ENCODE assay signal across 26 cellular contexts in genomic region chr13:33087091-33087490, GRCh38.
A peak's percentile ranks its signal among the peaks of the same experiment; 100 is the strongest.
DNase-seq lines count a peak whose midpoint lies in the region; ATAC-seq and TF ChIP-seq lines count a peak whose summit lies in the region.
"Had no signal": no experiment of that assay in that cellular context is flagged by ENCODE, and none has a peak within 500 bp of the region (broad histone marks: within the 10 kb centered on the region; RNA-seq: fewer than 3 reads in every experiment).

No MANE protein-coding gene starts in this region.

- no peak overlapping the region for H3K4ac ChIP-seq in trophoblast cell (ENCODE audit: low read depth, low read length)

- no peak overlapping the region for H2BK120ac ChIP-seq in trophoblast cell (ENCODE audit: insufficient read depth, low read length, poor library complexity)

- H2BK12ac ChIP-seq in trophoblast cell (ENCODE audit: low read length), result peak overlapping the region; percentile 9

- no peak overlapping the region for H3K4me2 ChIP-seq in trophoblast cell (ENCODE audit: low read length)
- H3K4me2 ChIP-seq: KMS-11, SK-N-SH had no signal

- H3K9me3 ChIP-seq in trophoblast cell (ENCODE audit: insufficient read depth, low read depth, low read length), result no peaks in the 10 kb centered on the region
- H3K9me3 ChIP-seq in CD8-positive, alpha-beta T cell (ENCODE audit: low read length), result no peaks in the 10 kb centered on the region
- H3K9me3 ChIP-seq: lower lobe of right lung, right atrium auricular region, SK-N-SH, tibial nerve had no signal

- POLR2A ChIA-PET in CD8-positive, alpha-beta T cell (lab: Charles Lee), result no interaction called here

- TF ChIP-seq CTCF in CD8-positive, alpha-beta T cell (IDR thresholded peaks at IDR 0.05), result no peak
- TF ChIP-seq CTCF in GM13977 (IDR thresholded peaks at IDR 0.05; ENCODE audit: extremely low read depth, insufficient read depth, missing control alignments), result no peak

- intact Hi-C loops in activated T-helper 1 cell treated with anti-CD3 and anti-CD28 coated beads, Interleukin-12 subunit alpha, Interleukin-12 subunit beta, Interleukin-2, Interleukin-4 antibody, amounts not matched to agents 30 ng/mL and 10 ng/mL and 1 ng/mL, durations not matched to agents 14 hours and 24 hours and 36 hours (cut with micrococcal nuclease), result loop anchor here (5.0 to 10.0 kb wide), 5 partner anchors 70 to 528 kb away; partner anchors contain the start of genes KL and PDS5B
- intact Hi-C loops in CD8-positive, alpha-beta T cell (cut with DNase I, micrococcal nuclease), result no loop called here

- in situ Hi-C loops in GM13977 (cut with MboI; ENCODE audit: low pct_unique_long_range_greater_than_20kb, low sequenced_read_pairs, unreplicated experiment), result no loop called here

- no peak overlapping the region for H3K27ac ChIP-seq in trophoblast cell (ENCODE audit: low read depth, low read length)
- no peak overlapping the region for H3K27ac ChIP-seq in CD8-positive, alpha-beta T cell (ENCODE audit: low read depth, low read length)
- H3K27ac ChIP-seq: KMS-11, lower lobe of right lung, right atrium auricular region, RWPE1, tibial nerve, WERI-Rb-1 had no signal

- no peaks in the 10 kb centered on the region for H3K27me3 ChIP-seq in trophoblast cell (ENCODE audit: insufficient read depth, low read length)
- no peaks in the 10 kb centered on the region for H3K27me3 ChIP-seq in CD8-positive, alpha-beta T cell (ENCODE audit: insufficient read depth, low read length)
- H3K27me3 ChIP-seq: right atrium auricular region, tibial nerve had no signal

- H3K14ac ChIP-seq in trophoblast cell (ENCODE audit: low read length), result no peak overlapping the region

- ATAC-seq in CD8-positive, alpha-beta T cell, result no peak
- ATAC-seq: HCT116; lower lobe of right lung; natural killer cell treated with Interleukin-12 subunit alpha and Interleukin-12 subunit beta and Interleukin-15 and Interleukin-18, amount 100 ng/mL, for 72 hours had no signal

- no peak overlapping the region for H4K91ac ChIP-seq in trophoblast cell (ENCODE audit: low read depth, low read length)

- H3K23ac ChIP-seq in trophoblast cell (ENCODE audit: low read length), result no peak overlapping the region

- H2AFZ ChIP-seq in trophoblast cell (ENCODE audit: insufficient read depth, low read length, poor library complexity), result no peak overlapping the region

- H4K12ac ChIP-seq in trophoblast cell (ENCODE audit: low read depth, low read length), result no peak overlapping the region

- no peak overlapping the region for H2AK5ac ChIP-seq in trophoblast cell (ENCODE audit: low read length)

- H3K4me1 Mint-ChIP-seq in activated T-helper 1 cell treated with anti-CD3 and anti-CD28 coated beads, Interleukin-12 subunit alpha, Interleukin-12 subunit beta, Interleukin-2, Interleukin-4 antibody, amounts not matched to agents 30 ng/mL and 10 ng/mL and 1 ng/mL, durations not matched to agents 14 hours and 24 hours and 36 hours (ENCODE audit: low read depth), result peaks cover 20% of the 10 kb centered on the region
- no peaks in the 10 kb centered on the region for H3K4me1 Mint-ChIP-seq in CD8-positive, alpha-beta T cell (ENCODE audit: low read depth)
- H3K4me1 Mint-ChIP-seq: activated CD4-positive, alpha-beta T cell treated with anti-CD3 and anti-CD28 coated beads, Interleukin-2, amount 10 ng/mL, durations not matched to agents 7 days and 5 days; CD14-positive monocyte had no signal

- no peaks in the 10 kb centered on the region for H3K36me3 Mint-ChIP-seq in activated T-helper 1 cell treated with anti-CD3 and anti-CD28 coated beads, Interleukin-12 subunit alpha, Interleukin-12 subunit beta, Interleukin-2, Interleukin-4 antibody, amounts not matched to agents 30 ng/mL and 10 ng/mL and 1 ng/mL, durations not matched to agents 14 hours and 24 hours and 36 hours (ENCODE audit: low read depth)
- H3K36me3 Mint-ChIP-seq in CD8-positive, alpha-beta T cell, result no peaks in the 10 kb centered on the region
- H3K36me3 Mint-ChIP-seq: CD14-positive monocyte; natural killer cell treated with Interleukin-12 subunit alpha and Interleukin-12 subunit beta and Interleukin-15 and Interleukin-18, amount 100 ng/mL, for 72 hours had no signal

- H3K4me1 ChIP-seq in trophoblast cell (ENCODE audit: control insufficient read depth in 1 of 2, insufficient read depth in 2 of 2, low read length in 2 of 2), result peaks cover 5 to 16% of the 10 kb centered on the region in 2 experiments
- H3K4me1 ChIP-seq in CD8-positive, alpha-beta T cell (ENCODE audit: insufficient read depth, low read length), result no peaks in the 10 kb centered on the region

- peak overlapping the region; percentile 69 for H3K27ac Mint-ChIP-seq in activated T-helper 1 cell treated with anti-CD3 and anti-CD28 coated beads, Interleukin-12 subunit alpha, Interleukin-12 subunit beta, Interleukin-2, Interleukin-4 antibody, amounts not matched to agents 30 ng/mL and 10 ng/mL and 1 ng/mL, durations not matched to agents 14 hours and 24 hours and 36 hours
- no peak overlapping the region for H3K27ac Mint-ChIP-seq in CD8-positive, alpha-beta T cell
- H3K27ac Mint-ChIP-seq: activated CD4-positive, alpha-beta T cell treated with anti-CD3 and anti-CD28 coated beads, Interleukin-2, amount 10 ng/mL, durations not matched to agents 7 days and 5 days; natural killer cell treated with Interleukin-12 subunit alpha and Interleukin-12 subunit beta and Interleukin-15 and Interleukin-18, amount 100 ng/mL, for 72 hours had no signal

- H3K18ac ChIP-seq in trophoblast cell (ENCODE audit: low read length), result no peak overlapping the region

- peaks cover 2% of the 10 kb centered on the region for H3K27me3 Mint-ChIP-seq in activated T-helper 1 cell treated with anti-CD3 and anti-CD28 coated beads, Interleukin-12 subunit alpha, Interleukin-12 subunit beta, Interleukin-2, Interleukin-4 antibody, amounts not matched to agents 30 ng/mL and 10 ng/mL and 1 ng/mL, durations not matched to agents 14 hours and 24 hours and 36 hours (ENCODE audit: insufficient read depth)
- peaks cover 16% of the 10 kb centered on the region for H3K27me3 Mint-ChIP-seq in CD8-positive, alpha-beta T cell (ENCODE audit: low read depth)

- no peak overlapping the region for H4K8ac ChIP-seq in trophoblast cell (ENCODE audit: low read depth, low read length)

- H3K9ac ChIP-seq in trophoblast cell (ENCODE audit: low read length), result no peak overlapping the region
- H3K9ac ChIP-seq: KMS-11, SK-N-SH had no signal

- WGBS in trophoblast cell (ENCODE audit: extremely low coverage, insufficient coverage, insufficient read length), result no CpG with 5 or more reads among the region's 9 CpGs

- H3K9me3 Mint-ChIP-seq in activated T-helper 1 cell treated with anti-CD3 and anti-CD28 coated beads, Interleukin-12 subunit alpha, Interleukin-12 subunit beta, Interleukin-2, Interleukin-4 antibody, amounts not matched to agents 30 ng/mL and 10 ng/mL and 1 ng/mL, durations not matched to agents 14 hours and 24 hours and 36 hours, result no peaks in the 10 kb centered on the region
- no peaks in the 10 kb centered on the region for H3K9me3 Mint-ChIP-seq in CD8-positive, alpha-beta T cell
- H3K9me3 Mint-ChIP-seq: activated CD4-positive, alpha-beta T cell treated with anti-CD3 and anti-CD28 coated beads, Interleukin-2, amount 10 ng/mL, durations not matched to agents 7 days and 5 days; natural killer cell treated with Interleukin-12 subunit alpha and Interleukin-12 subunit beta and Interleukin-15 and Interleukin-18, amount 100 ng/mL, for 72 hours had no signal

- no peak overlapping the region for H3K4me3 Mint-ChIP-seq in activated T-helper 1 cell treated with anti-CD3 and anti-CD28 coated beads, Interleukin-12 subunit alpha, Interleukin-12 subunit beta, Interleukin-2, Interleukin-4 antibody, amounts not matched to agents 30 ng/mL and 10 ng/mL and 1 ng/mL, durations not matched to agents 14 hours and 24 hours and 36 hours
- no peak overlapping the region for H3K4me3 Mint-ChIP-seq in CD8-positive, alpha-beta T cell
- H3K4me3 Mint-ChIP-seq: activated CD4-positive, alpha-beta T cell treated with anti-CD3 and anti-CD28 coated beads, Interleukin-2, amount 10 ng/mL, durations not matched to agents 7 days and 5 days; CD14-positive monocyte; natural killer cell treated with Interleukin-12 subunit alpha and Interleukin-12 subunit beta and Interleukin-15 and Interleukin-18, amount 100 ng/mL, for 72 hours had no signal

- peaks cover 2% of the 10 kb centered on the region for H3K79me1 ChIP-seq in trophoblast cell (ENCODE audit: low read length)

- no peaks in the 10 kb centered on the region for H3K36me3 ChIP-seq in trophoblast cell (ENCODE audit: control insufficient read depth in 1 of 2, insufficient read depth in 2 of 2, low read length in 2 of 2)
- no peaks in the 10 kb centered on the region for H3K36me3 ChIP-seq in CD8-positive, alpha-beta T cell (ENCODE audit: insufficient read depth, low read length)
- H3K36me3 ChIP-seq: lower lobe of right lung, right atrium auricular region, tibial nerve, WERI-Rb-1 had no signal

- H3K4me3 ChIP-seq in trophoblast cell (ENCODE audit: low read depth, low read length), result no peak overlapping the region
- H3K4me3 ChIP-seq in CD8-positive, alpha-beta T cell (ENCODE audit: low read depth, low read length), result no peak overlapping the region
- H3K4me3 ChIP-seq: lower lobe of right lung, right atrium auricular region, tibial nerve had no signal

- CTCF ChIA-PET in CD8-positive, alpha-beta T cell (lab: Charles Lee), result no interaction called here

- H2BK5ac ChIP-seq in trophoblast cell (ENCODE audit: low read depth, low read length, poor library complexity), result peak overlapping the region; percentile 21

- DNase-seq in HS-27A (ENCODE audit: low read depth) (peak; percentile 39), fibroblast of peridontal ligament (ENCODE audit: extremely low read depth) (peak; percentile 24), trophoblast cell (no peak), GM13977 (ENCODE audit: low spot score) (no peak)
- no peak for DNase-seq in activated T-helper 1 cell treated with anti-CD3 and anti-CD28 coated beads, Interleukin-12 subunit alpha, Interleukin-12 subunit beta, Interleukin-2, Interleukin-4 antibody, amounts not matched to agents 30 ng/mL and 10 ng/mL and 1 ng/mL, durations not matched to agents 14 hours and 24 hours and 36 hours (ENCODE audit: low spot score)
- no peak for DNase-seq in CD8-positive, alpha-beta T cell
- DNase-seq in activated CD8-positive, alpha-beta memory T cell treated with anti-CD3 and anti-CD28 coated beads for 24 hours, result no peak
- DNase-seq: activated CD4-positive, alpha-beta T cell treated with anti-CD3 and anti-CD28 coated beads, Interleukin-2, amount 10 ng/mL, durations not matched to agents 7 days and 5 days; activated naive CD4-positive, alpha-beta T cell treated with anti-CD3 and anti-CD28 coated beads, Interleukin-2, amount 50 U/mL, for 16 hours; aorta; Calu3; cerebellar nuclear complex; DMS79 treated with DMSO at 0.1 percent for 48 hours; head of caudate nucleus; lower lobe of right lung; NCI-H446; SK-N-SH; stimulated activated CD4-positive, alpha-beta T cell treated with anti-CD3 and anti-CD28 coated beads, Interleukin-2, amount 100 ng/mL, for 48 hours; WERI-Rb-1 had no signal

- H3K79me2 ChIP-seq in trophoblast cell (ENCODE audit: control insufficient read depth, insufficient read depth, low read length, poor library complexity), result no peaks in the 10 kb centered on the region

Comparison
In these comparisons a context has a peak if more than half of its experiments do, and no peak if none do; other contexts are left out.
1. DNase-seq: peak in HS-27A (single experiment) and fibroblast of peridontal ligament (single experiment); none in activated T-helper 1 cell treated with anti-CD3 and anti-CD28 coated beads, Interleukin-12 subunit alpha, Interleukin-12 subunit beta, Interleukin-2, Interleukin-4 antibody, amounts not matched to agents 30 ng/mL and 10 ng/mL and 1 ng/mL, durations not matched to agents 14 hours and 24 hours and 36 hours (single experiment), trophoblast cell (0 of 2), CD8-positive, alpha-beta T cell (0 of 7), activated CD8-positive, alpha-beta memory T cell treated with anti-CD3 and anti-CD28 coated beads for 24 hours (single experiment) and GM13977 (single experiment).